ENCODE assay signal across 8 cellular contexts in the genomic region with DNA sequence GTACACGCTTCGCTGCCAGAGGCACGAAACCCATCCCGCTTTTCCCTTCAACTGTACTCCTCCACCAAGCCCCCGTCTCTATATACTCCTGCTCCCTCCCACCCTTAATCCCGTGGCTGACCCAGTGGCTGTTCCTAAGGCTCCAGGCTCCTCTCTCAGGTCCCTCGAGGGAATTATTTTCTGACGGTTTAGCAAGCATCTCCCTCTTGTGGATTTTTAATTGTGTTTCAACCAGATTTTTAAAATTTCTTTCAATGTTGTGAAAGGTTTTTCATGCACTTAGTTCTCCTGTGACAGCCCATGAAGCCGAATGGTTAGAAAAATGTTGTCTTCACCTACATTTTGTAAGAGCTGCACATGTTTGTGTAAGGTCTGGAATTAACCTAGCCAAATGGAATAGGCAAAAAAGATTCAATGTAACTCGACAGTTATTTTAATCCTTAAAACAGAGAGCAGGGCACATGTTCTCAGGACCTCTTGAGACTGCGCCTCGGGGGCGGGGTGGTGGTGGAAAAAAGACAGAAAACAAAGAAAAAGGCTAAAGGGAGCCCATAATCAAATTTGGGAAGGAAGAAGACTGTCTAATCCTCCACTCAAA. TPM values are rescaled to one million over a fixed set of nuclear protein-coding genes. Genes with fewer than 3 reads are reported as not detected.
DNase-seq lines count a peak whose midpoint lies in the region; ATAC-seq and TF ChIP-seq lines count a peak whose summit lies in the region.

No MANE protein-coding gene starts in this region.

- peak overlapping the region; percentile 95 for H3K4me3 Mint-ChIP-seq in activated T-helper 2 cell treated with anti-CD3 and anti-CD28 coated beads, Interferon-gamma antibody, Interleukin-2, Interleukin-4, amounts not matched to agents 10 μg/mL and 5 μg/mL and 100 μg/mL, durations not matched to agents 14 hours and 24 hours and 36 hours (ENCODE audit: low read depth)

- CTCF ChIA-PET in AG04449 (lab: Yijun Ruan, JAX): interaction anchor here (0.6 to 1.4 kb wide), 13 partner anchors 9 to 202 kb away, joined by 3 to 11 read pairs (median 5); a partner anchor contains a TSS

- TF ChIP-seq POLR2A in sigmoid colon (IDR thresholded peaks at IDR 0.05): no peak

- H3K27me3 ChIP-seq in left ventricle myocardium inferior (ENCODE audit: low read depth) (no peaks in the 10 kb centered on the region), sigmoid colon (no peaks in the 10 kb centered on the region)

- intact Hi-C loops in activated T-helper 2 cell treated with anti-CD3 and anti-CD28 coated beads, Interferon-gamma antibody, Interleukin-2, Interleukin-4, amounts not matched to agents 10 μg/mL and 5 μg/mL and 100 μg/mL, durations not matched to agents 14 hours and 24 hours and 36 hours (cut with micrococcal nuclease): loop anchor here (1.0 to 10.0 kb wide), 6 partner anchors 25 to 262 kb away; a partner anchor contains a TSS
- intact Hi-C loops in left ventricle myocardium inferior (cut with micrococcal nuclease): no loop called here
- intact Hi-C loops in sigmoid colon (cut with DNase I): loop anchor here (1.0 to 5.0 kb wide), 4 partner anchors 31 to 194 kb away; a partner anchor contains a TSS

- H3K36me3 ChIP-seq in left ventricle myocardium inferior (no peaks in the 10 kb centered on the region), sigmoid colon (no peaks in the 10 kb centered on the region)

- no peaks in the 10 kb centered on the region for H3K27me3 Mint-ChIP-seq in activated T-helper 2 cell treated with anti-CD3 and anti-CD28 coated beads, Interferon-gamma antibody, Interleukin-2, Interleukin-4, amounts not matched to agents 10 μg/mL and 5 μg/mL and 100 μg/mL, durations not matched to agents 14 hours and 24 hours and 36 hours (ENCODE audit: low read depth)

- WGBS in sigmoid colon, 2 donors: 15 to 22% methylated on average over 13 of the region's 13 CpGs

- H3K4me1 ChIP-seq in left ventricle myocardium inferior (peaks cover 29% of the 10 kb centered on the region), sigmoid colon (peaks cover 0 to 21% (median 14%) of the 10 kb centered on the region in 4 donors)

- H3K4me3 ChIP-seq in AG04449 (ENCODE audit: low read depth, low read length): peak overlapping the region; percentile 95
- H3K4me3 ChIP-seq in GM12865 (ENCODE audit: low read depth, low read length): peak overlapping the region; percentile 64
- H3K4me3 ChIP-seq in left ventricle myocardium inferior: peak overlapping the region; percentile 93
- peak overlapping the region; percentile 79 to 98 (median 94) for H3K4me3 ChIP-seq in sigmoid colon

- H3K9me3 ChIP-seq in left ventricle myocardium inferior (replicated peaks) (no peaks in the 10 kb centered on the region), sigmoid colon (no peaks in the 10 kb centered on the region)

- peak overlapping the region; percentile 95 for H3K27ac Mint-ChIP-seq in activated T-helper 2 cell treated with anti-CD3 and anti-CD28 coated beads, Interferon-gamma antibody, Interleukin-2, Interleukin-4, amounts not matched to agents 10 μg/mL and 5 μg/mL and 100 μg/mL, durations not matched to agents 14 hours and 24 hours and 36 hours

- peak; percentile 52 for DNase-seq in AG04449 (ENCODE audit: low read depth, low spot score)
- no peak for DNase-seq in GM12865 (ENCODE audit: low read depth)
- peak; percentile 94 for DNase-seq in NCI-H1092 treated with DMSO at 0.1 percent for 48 hours (lab: John Stamatoyannopoulos, UW)
- no peak for DNase-seq in activated T-helper 2 cell treated with anti-CD3 and anti-CD28 coated beads, Interferon-gamma antibody, Interleukin-2, Interleukin-4, amounts not matched to agents 10 μg/mL and 5 μg/mL and 100 μg/mL, durations not matched to agents 14 hours and 24 hours and 36 hours (ENCODE audit: low spot score)
- no peak for DNase-seq in left ventricle myocardium inferior
- no peak for DNase-seq in sigmoid colon
- DNase-seq in anterior cingulate cortex (lab: John Stamatoyannopoulos, UW): no peak

- ATAC-seq in GM21381 (IDR thresholded peaks at IDR 0.05; ENCODE audit: unreplicated experiment): no peak

- no peaks in the 10 kb centered on the region for H3K9me3 Mint-ChIP-seq in activated T-helper 2 cell treated with anti-CD3 and anti-CD28 coated beads, Interferon-gamma antibody, Interleukin-2, Interleukin-4, amounts not matched to agents 10 μg/mL and 5 μg/mL and 100 μg/mL, durations not matched to agents 14 hours and 24 hours and 36 hours

- POLR2A ChIA-PET in AG04449 (lab: Yijun Ruan, JAX): no interaction called here

- TF ChIP-seq EP300 in sigmoid colon (IDR thresholded peaks at IDR 0.05): no peak

- H3K4me1 Mint-ChIP-seq in activated T-helper 2 cell treated with anti-CD3 and anti-CD28 coated beads, Interferon-gamma antibody, Interleukin-2, Interleukin-4, amounts not matched to agents 10 μg/mL and 5 μg/mL and 100 μg/mL, durations not matched to agents 14 hours and 24 hours and 36 hours (ENCODE audit: low read depth): peaks cover 19% of the 10 kb centered on the region

- H3K27ac ChIP-seq in left ventricle myocardium inferior (replicated peaks) (peak overlapping the region; percentile 79), sigmoid colon (peak overlapping the region; percentile 84 to 87 (median 84))

- TF ChIP-seq CTCF in AG04449 (IDR thresholded peaks at IDR 0.05; ENCODE audit: insufficient read depth, low read length, missing control alignments) (peak; percentile 21), GM12865 (IDR thresholded peaks at IDR 0.05; ENCODE audit: insufficient read depth, low read depth, low read length, missing control alignments) (no peak), left ventricle myocardium inferior (IDR thresholded peaks at IDR 0.05; ENCODE audit: borderline replicate concordance) (peak; percentile 48), sigmoid colon (IDR thresholded peaks at IDR 0.05) (peak in 3 of 4 experiments; percentile 32 to 55 (median 40))

- peaks cover 22% of the 10 kb centered on the region for H3K36me3 Mint-ChIP-seq in activated T-helper 2 cell treated with anti-CD3 and anti-CD28 coated beads, Interferon-gamma antibody, Interleukin-2, Interleukin-4, amounts not matched to agents 10 μg/mL and 5 μg/mL and 100 μg/mL, durations not matched to agents 14 hours and 24 hours and 36 hours (ENCODE audit: low read depth)

RNA-seq across cellular contexts. Expression of a gene that starts 0.6 kb away (rescaled TPM):
- 31.8 and 34.8 TPM in 2 replicates for total RNA-seq in activated T-helper 2 cell treated with anti-CD3 and anti-CD28 coated beads, Interferon-gamma antibody, Interleukin-2, Interleukin-4, amounts not matched to agents 10 μg/mL and 5 μg/mL and 100 μg/mL, durations not matched to agents 14 hours and 24 hours and 36 hours
- 6.3 TPM for total RNA-seq in left ventricle myocardium inferior
- total RNA-seq in sigmoid colon: 10 to 100 TPM in 2 of 4 donors, 1 to 10 TPM in 2; 7.8 to 24.3 (median 14.5) TPM
- 1 to 10 TPM; 3.0 to 6.8 (median 4.9) TPM for polyA plus RNA-seq in sigmoid colon

RNA-seq across cellular contexts. Expression of a gene that starts 24.7 kb away (rescaled TPM):
- 59.9 and 72.3 TPM in 2 replicates for total RNA-seq in activated T-helper 2 cell treated with anti-CD3 and anti-CD28 coated beads, Interferon-gamma antibody, Interleukin-2, Interleukin-4, amounts not matched to agents 10 μg/mL and 5 μg/mL and 100 μg/mL, durations not matched to agents 14 hours and 24 hours and 36 hours
- total RNA-seq in left ventricle myocardium inferior (0.58 TPM), sigmoid colon (1 to 10 TPM in 3 of 4 donors, not detected in 1; 1.1 to 3.9 (median 1.7) TPM)
- polyA plus RNA-seq in sigmoid colon: 10 to 100 TPM in 2 of 3 donors, 1 to 10 TPM in 1; 9.0 to 83.0 (median 40.2) TPM

RNA-seq across cellular contexts. Expression of a gene that starts 31.1 kb away (rescaled TPM):
- 17.9 and 20.7 TPM in 2 replicates for total RNA-seq in activated T-helper 2 cell treated with anti-CD3 and anti-CD28 coated beads, Interferon-gamma antibody, Interleukin-2, Interleukin-4, amounts not matched to agents 10 μg/mL and 5 μg/mL and 100 μg/mL, durations not matched to agents 14 hours and 24 hours and 36 hours
- total RNA-seq in left ventricle myocardium inferior (13.5 TPM), sigmoid colon (10 to 100 TPM; 11.0 to 26.6 (median 12.2) TPM)
- polyA plus RNA-seq in sigmoid colon: 10 to 100 TPM; 22.6 to 48.3 (median 47.4) TPM

Comparison
In these comparisons a context has a peak if more than half of its experiments do, and no peak if none do; other contexts are left out.
1. DNase-seq: peak in AG04449 (single experiment) and NCI-H1092 treated with DMSO at 0.1 percent for 48 hours (single experiment); none in GM12865 (single experiment), activated T-helper 2 cell treated with anti-CD3 and anti-CD28 coated beads, Interferon-gamma antibody, Interleukin-2, Interleukin-4, amounts not matched to agents 10 μg/mL and 5 μg/mL and 100 μg/mL, durations not matched to agents 14 hours and 24 hours and 36 hours (single experiment), left ventricle myocardium inferior (single experiment), sigmoid colon (single experiment) and anterior cingulate cortex (0 of 58).
2. RNA of a gene that starts 24.7 kb away (total RNA-seq): 59.9 to 72.3 TPM in activated T-helper 2 cell treated with anti-CD3 and anti-CD28 coated beads, Interferon-gamma antibody, Interleukin-2, Interleukin-4, amounts not matched to agents 10 μg/mL and 5 μg/mL and 100 μg/mL, durations not matched to agents 14 hours and 24 hours and 36 hours; 1.1 to 3.9 TPM in sigmoid colon and 0.58 TPM in left ventricle myocardium inferior (single experiment); every median in the first group is over 10 times any median in the second.
3. Peak in every context shown above with its lines, with median percentiles within 50 percentile points of each other: H3K4me3 ChIP-seq.